26 cellular contexts compared by ENCODE assay signal in the genomic region with DNA sequence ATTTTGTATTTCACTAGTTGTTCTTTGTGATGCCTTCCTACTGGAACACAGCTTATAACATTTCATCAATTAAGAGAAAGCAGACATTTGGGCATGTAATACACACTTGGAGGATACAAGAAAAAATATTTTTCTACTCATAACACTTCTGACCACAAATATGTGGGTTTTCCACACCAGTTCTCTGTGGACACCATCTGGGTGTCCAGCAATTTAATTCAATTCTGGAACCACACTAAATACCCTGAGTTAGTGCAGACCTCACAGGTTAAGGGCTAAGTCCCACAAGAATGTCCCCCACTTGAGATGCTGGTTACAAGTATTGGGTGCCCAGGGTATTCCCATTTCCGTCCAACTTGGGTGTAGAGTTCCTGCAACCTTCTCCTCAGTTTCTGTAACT.
"Had no signal": no experiment of that assay in that cellular context is flagged by ENCODE, and none has a peak within 500 bp of the region (broad histone marks: within the 10 kb centered on the region; RNA-seq: fewer than 3 reads in every experiment).

No MANE protein-coding gene starts in this region.

- H3K4me1 Mint-ChIP-seq: activated CD4-positive, alpha-beta T cell treated with anti-CD3 and anti-CD28 coated beads for 36 hours; activated CD4-positive, alpha-beta T cell treated with anti-CD3 and anti-CD28 coated beads, Interleukin-2, amount 10 ng/mL, durations not matched to agents 24 days and 14 days; activated CD8-positive, alpha-beta memory T cell treated with anti-CD3 and anti-CD28 coated beads, Interleukin-2, amount 10 ng/mL, durations not matched to agents 7 days and 5 days; activated naive CD4-positive, alpha-beta T cell treated with anti-CD3 and anti-CD28 coated beads, Interleukin-2, amount 10 ng/mL, durations not matched to agents 7 days and 5 days; activated naive CD8-positive, alpha-beta T cell treated with anti-CD3 and anti-CD28 coated beads, Interleukin-2, amount 10 ng/mL, durations not matched to agents 7 days and 5 days had no signal

- H3K27ac Mint-ChIP-seq: activated CD4-positive, alpha-beta memory T cell treated with anti-CD3 and anti-CD28 coated beads for 36 hours; activated CD4-positive, alpha-beta T cell treated with anti-CD3 and anti-CD28 coated beads for 36 hours; activated CD4-positive, alpha-beta T cell treated with anti-CD3 and anti-CD28 coated beads, Interleukin-2, amount 10 ng/mL, durations not matched to agents 24 days and 14 days; activated CD8-positive, alpha-beta memory T cell treated with anti-CD3 and anti-CD28 coated beads, Interleukin-2, amount 10 ng/mL, durations not matched to agents 7 days and 5 days; activated CD8-positive, alpha-beta T cell treated with anti-CD3 and anti-CD28 coated beads, Interleukin-2, amount 10 ng/mL, durations not matched to agents 7 days and 5 days; activated naive CD4-positive, alpha-beta T cell treated with anti-CD3 and anti-CD28 coated beads, Interleukin-2, amount 10 ng/mL, durations not matched to agents 7 days and 5 days; activated naive CD4-positive, alpha-beta T cell treated with anti-CD3 and anti-CD28 coated beads, Interleukin-2, amount 50 U/mL, for 72 hours; activated naive CD8-positive, alpha-beta T cell treated with anti-CD3 and anti-CD28 coated beads, Interleukin-2, amount 10 ng/mL, durations not matched to agents 7 days and 5 days; brain had no signal

- H3K9me3 ChIP-seq: ascending aorta, breast epithelium, colonic mucosa had no signal

- H3K4me3 ChIP-seq: ascending aorta, breast epithelium, cardiac muscle cell, colonic mucosa had no signal

- H3K36me3 Mint-ChIP-seq: activated CD4-positive, alpha-beta memory T cell treated with anti-CD3 and anti-CD28 coated beads for 36 hours; activated CD8-positive, alpha-beta memory T cell treated with anti-CD3 and anti-CD28 coated beads, Interleukin-2, amount 10 ng/mL, durations not matched to agents 7 days and 5 days; activated naive CD4-positive, alpha-beta T cell treated with anti-CD3 and anti-CD28 coated beads, Interleukin-2, amount 10 ng/mL, durations not matched to agents 7 days and 5 days; activated naive CD4-positive, alpha-beta T cell treated with anti-CD3 and anti-CD28 coated beads, Interleukin-2, amount 50 U/mL, for 72 hours; activated naive CD8-positive, alpha-beta T cell treated with anti-CD3 and anti-CD28 coated beads, Interleukin-2, amount 10 ng/mL, durations not matched to agents 7 days and 5 days; brain had no signal

- H3K27ac ChIP-seq: ascending aorta, breast epithelium, cardiac muscle cell, colonic mucosa, epithelial cell of prostate had no signal

- H3K4me3 Mint-ChIP-seq: activated CD4-positive, alpha-beta memory T cell treated with anti-CD3 and anti-CD28 coated beads for 36 hours; activated CD4-positive, alpha-beta T cell treated with anti-CD3 and anti-CD28 coated beads for 36 hours; activated CD4-positive, alpha-beta T cell treated with anti-CD3 and anti-CD28 coated beads, Interleukin-2, amount 10 ng/mL, durations not matched to agents 24 days and 14 days; activated CD8-positive, alpha-beta memory T cell treated with anti-CD3 and anti-CD28 coated beads, Interleukin-2, amount 10 ng/mL, durations not matched to agents 7 days and 5 days; activated CD8-positive, alpha-beta T cell treated with anti-CD3 and anti-CD28 coated beads, Interleukin-2, amount 10 ng/mL, durations not matched to agents 7 days and 5 days; activated naive CD4-positive, alpha-beta T cell treated with anti-CD3 and anti-CD28 coated beads, Interleukin-2, amount 10 ng/mL, durations not matched to agents 7 days and 5 days; activated naive CD8-positive, alpha-beta T cell treated with anti-CD3 and anti-CD28 coated beads, Interleukin-2, amount 10 ng/mL, durations not matched to agents 7 days and 5 days; brain had no signal

- DNase-seq: activated CD4-positive, alpha-beta memory T cell treated with anti-CD3 and anti-CD28 coated beads for 36 hours; activated CD4-positive, alpha-beta T cell treated with anti-CD3 and anti-CD28 coated beads for 36 hours; activated CD4-positive, alpha-beta T cell treated with anti-CD3 and anti-CD28 coated beads, Interleukin-2, amount 10 ng/mL, durations not matched to agents 24 days and 14 days; activated CD4-positive, CD25-positive, alpha-beta regulatory T cell; activated CD4-positive, CD25-positive, alpha-beta regulatory T cell treated with anti-CD3 and anti-CD28 coated beads, Interleukin-2, amount 50 U/mL, for 72 hours; activated CD8-positive, alpha-beta memory T cell treated with anti-CD3 and anti-CD28 coated beads, Interleukin-2, amount 10 ng/mL, durations not matched to agents 7 days and 5 days; activated CD8-positive, alpha-beta memory T cell treated with anti-CD3 and anti-CD28 coated beads, Interleukin-2, amount 50 U/mL, for 4 hours; activated CD8-positive, alpha-beta T cell treated with anti-CD3 and anti-CD28 coated beads, Interleukin-2, amount 10 ng/mL, durations not matched to agents 7 days and 5 days; activated gamma-delta T cell; activated naive CD4-positive, alpha-beta T cell; activated naive CD4-positive, alpha-beta T cell treated with anti-CD3 and anti-CD28 coated beads, Interleukin-2, amount 10 ng/mL, durations not matched to agents 7 days and 5 days; activated naive CD8-positive, alpha-beta T cell treated with anti-CD3 and anti-CD28 coated beads, Interleukin-2, amount 10 ng/mL, durations not matched to agents 7 days and 5 days; activated T-cell treated with anti-CD3 and anti-CD28 coated beads, Interleukin-2, amount 50 U/mL, for 1 hour; activated T-cell treated with anti-CD3 and anti-CD28 coated beads, Interleukin-2, amount 50 U/mL, for 48 hours; central memory CD4-positive, alpha-beta T cell; cerebellar nuclear complex; colonic mucosa; effector CD8-positive, alpha-beta T cell; head of caudate nucleus; T-helper 2 cell had no signal

- H3K27me3 ChIP-seq: ascending aorta, breast epithelium, cardiac muscle cell, colonic mucosa had no signal

- H3K36me3 ChIP-seq: ascending aorta, breast epithelium, cardiac muscle cell, colonic mucosa had no signal

- H3K27me3 Mint-ChIP-seq: activated CD4-positive, alpha-beta T cell treated with anti-CD3 and anti-CD28 coated beads for 36 hours; activated naive CD4-positive, alpha-beta T cell treated with anti-CD3 and anti-CD28 coated beads, Interleukin-2, amount 10 ng/mL, durations not matched to agents 7 days and 5 days; activated naive CD8-positive, alpha-beta T cell treated with anti-CD3 and anti-CD28 coated beads, Interleukin-2, amount 10 ng/mL, durations not matched to agents 7 days and 5 days had no signal

- H3K9me3 Mint-ChIP-seq: activated CD4-positive, alpha-beta memory T cell treated with anti-CD3 and anti-CD28 coated beads for 36 hours; activated CD4-positive, alpha-beta T cell treated with anti-CD3 and anti-CD28 coated beads, Interleukin-2, amount 10 ng/mL, durations not matched to agents 24 days and 14 days; activated naive CD8-positive, alpha-beta T cell treated with anti-CD3 and anti-CD28 coated beads, Interleukin-2, amount 10 ng/mL, durations not matched to agents 7 days and 5 days had no signal

- H3K4me1 ChIP-seq: ascending aorta, breast epithelium, colonic mucosa had no signal
